In the genomic region with DNA sequence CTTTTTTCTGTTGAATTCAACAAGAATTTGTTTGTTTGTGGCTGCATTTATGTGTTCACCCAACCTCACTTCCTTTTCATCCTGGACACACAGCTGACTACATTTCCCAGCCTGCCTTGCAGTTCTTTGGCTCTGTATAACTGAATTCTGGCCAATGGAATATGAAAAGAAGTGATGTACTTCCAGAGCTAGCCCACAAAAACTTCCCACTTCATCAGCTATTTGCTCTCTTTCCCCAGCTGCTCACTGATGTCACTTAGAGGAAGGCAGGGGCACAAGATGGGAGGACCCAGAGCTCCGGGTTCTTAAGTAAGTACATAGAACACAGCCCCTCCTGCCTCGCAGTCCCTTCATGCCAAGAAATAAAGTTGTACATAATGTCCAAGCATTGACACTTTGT, we compare ENCODE assay signal across 10 cellular contexts.
DNase-seq lines count a peak whose midpoint lies in the region; ATAC-seq and TF ChIP-seq lines count a peak whose summit lies in the region.
"Had no signal": no experiment of that assay in that cellular context is flagged by ENCODE, and none has a peak within 500 bp of the region (broad histone marks: within the 10 kb centered on the region; RNA-seq: fewer than 3 reads in every experiment).

No MANE protein-coding gene starts in this region.

- H2BK120ac ChIP-seq in neuronal stem cell (ENCODE audit: low read depth, low read length): no peak overlapping the region

- TF ChIP-seq CTCF in AG09309 (IDR thresholded peaks at IDR 0.05; ENCODE audit: control insufficient read depth, insufficient read depth, low read depth, low read length, missing control alignments): no peak
- TF ChIP-seq CTCF in PC-3 (conservative IDR thresholded peaks at IDR 0.05; ENCODE audit: low read depth, low read length): no peak

- CTCF ChIA-PET in PC-3 (lab: Charles Lee): no interaction called here
- CTCF ChIA-PET in activated CD4-positive, alpha-beta memory T cell treated with anti-CD3 and anti-CD28 coated beads, Interleukin-2, amount 10 ng/mL, durations not matched to agents 7 days and 5 days (lab: Charles Lee): no interaction called here

- H3K4me3 ChIP-seq in AG09309 (ENCODE audit: control insufficient read depth, low read depth, low read length) (peak overlapping the region; percentile 34), PC-3 (ENCODE audit: low read length) (no peak overlapping the region), esophagus (ENCODE audit: low read depth in 1 of 2, low read length in 2 of 2) (no peak overlapping the region), neuronal stem cell (ENCODE audit: low read length in 2 of 2) (no peak overlapping the region)
- H3K4me3 ChIP-seq: cardiac muscle cell had no signal

- H3K4me3 Mint-ChIP-seq in activated CD4-positive, alpha-beta memory T cell treated with anti-CD3 and anti-CD28 coated beads, Interleukin-2, amount 10 ng/mL, durations not matched to agents 7 days and 5 days: no peak overlapping the region

- no peaks in the 10 kb centered on the region for H3K9me2 ChIP-seq in PC-3 (replicated peaks; ENCODE audit: low read length)

- no peaks in the 10 kb centered on the region for H3K27me3 Mint-ChIP-seq in activated CD4-positive, alpha-beta memory T cell treated with anti-CD3 and anti-CD28 coated beads, Interleukin-2, amount 10 ng/mL, durations not matched to agents 7 days and 5 days

- H3F3A ChIP-seq in PC-3 (ENCODE audit: low read length, unreplicated experiment): no peaks in the 10 kb centered on the region

- H3K9me3 Mint-ChIP-seq in activated CD4-positive, alpha-beta memory T cell treated with anti-CD3 and anti-CD28 coated beads, Interleukin-2, amount 10 ng/mL, durations not matched to agents 7 days and 5 days: no peaks in the 10 kb centered on the region

- H3K79me1 ChIP-seq in neuronal stem cell (ENCODE audit: low read depth, low read length): no peaks in the 10 kb centered on the region

- no peak overlapping the region for H3K18ac ChIP-seq in neuronal stem cell (ENCODE audit: low read length)

- no peaks in the 10 kb centered on the region for H3K9me3 ChIP-seq in PC-3 (ENCODE audit: low read length)
- H3K9me3 ChIP-seq in esophagus (ENCODE audit: control insufficient read depth in 2 of 2, insufficient read depth in 1 of 2, low read depth in 1 of 2, low read length in 1 of 2): no peaks in the 10 kb centered on the region
- no peaks in the 10 kb centered on the region for H3K9me3 ChIP-seq in neuronal stem cell (replicated peaks in 1 of 2; ENCODE audit: control insufficient read depth in 2 of 2, insufficient read depth in 1 of 2, low read depth in 1 of 2, low read length in 2 of 2)

- 51 to 57% methylated on average over 2 of the region's 2 CpGs for WGBS in esophagus, 2 donors
- no CpG with 5 or more reads among the region's 2 CpGs for WGBS in neuronal stem cell (ENCODE audit: extremely low coverage in 2 of 2, insufficient read length in 2 of 2, insufficient replicate concordance in 1 of 2), 2 donors

- H3K4ac ChIP-seq in neuronal stem cell (ENCODE audit: low read length): no peak overlapping the region

- H2AFZ ChIP-seq in PC-3 (ENCODE audit: low read length) (peak overlapping the region; percentile 51), neuronal stem cell (ENCODE audit: low read length) (peak overlapping the region; percentile 36)

- H3K4me1 ChIP-seq in PC-3 (ENCODE audit: insufficient read depth, low read length) (peaks cover 12% of the 10 kb centered on the region), esophagus (ENCODE audit: control insufficient read depth in 2 of 2, insufficient read depth in 2 of 2, low read length in 1 of 2) (peaks cover 3 to 14% of the 10 kb centered on the region in 2 donors), neuronal stem cell (ENCODE audit: control insufficient read depth in 2 of 2, insufficient read depth in 1 of 2, low read depth in 1 of 2, low read length in 2 of 2) (peaks cover 10 to 15% of the 10 kb centered on the region in 2 donors)

- no peak overlapping the region for H3K23ac ChIP-seq in neuronal stem cell (ENCODE audit: low read depth, low read length, poor library complexity)

- H3K27ac Mint-ChIP-seq in activated CD4-positive, alpha-beta memory T cell treated with anti-CD3 and anti-CD28 coated beads, Interleukin-2, amount 10 ng/mL, durations not matched to agents 7 days and 5 days: no peak overlapping the region

- H2BK12ac ChIP-seq in neuronal stem cell (ENCODE audit: low read length): no peak overlapping the region

- POLR2A ChIA-PET in PC-3 (lab: Charles Lee; ENCODE audit: unreplicated experiment): no interaction called here
- POLR2A ChIA-PET in activated CD4-positive, alpha-beta memory T cell treated with anti-CD3 and anti-CD28 coated beads, Interleukin-2, amount 10 ng/mL, durations not matched to agents 7 days and 5 days (lab: Charles Lee): interaction anchor here (2.0 kb wide), 1 partner anchor 119 kb away, joined by 7 read pairs; no protein-coding TSS in a partner anchor

- H4K91ac ChIP-seq in neuronal stem cell (ENCODE audit: low read depth, low read length, poor library complexity): no peak overlapping the region

- H3K36me3 ChIP-seq in PC-3 (ENCODE audit: low read depth, low read length) (no peaks in the 10 kb centered on the region), esophagus (ENCODE audit: control insufficient read depth in 2 of 2, insufficient read depth in 2 of 2, low read length in 1 of 2) (no peaks in the 10 kb centered on the region), neuronal stem cell (replicated peaks in 1 of 2; ENCODE audit: control insufficient read depth in 2 of 2, insufficient read depth in 2 of 2, low read length in 2 of 2) (no peaks in the 10 kb centered on the region)
- H3K36me3 ChIP-seq: cardiac muscle cell had no signal

- H2BK5ac ChIP-seq in neuronal stem cell (ENCODE audit: low read length): no peak overlapping the region

- peaks cover 35% of the 10 kb centered on the region for H3K4me1 Mint-ChIP-seq in activated CD4-positive, alpha-beta memory T cell treated with anti-CD3 and anti-CD28 coated beads, Interleukin-2, amount 10 ng/mL, durations not matched to agents 7 days and 5 days

- ATAC-seq in PC-3: peak; percentile 55
- no peak for ATAC-seq in HG03095 (IDR thresholded peaks at IDR 0.05; ENCODE audit: unreplicated experiment)
- ATAC-seq in HG03175 (IDR thresholded peaks at IDR 0.05; ENCODE audit: unreplicated experiment): no peak

- H3K4me2 ChIP-seq in PC-3 (ENCODE audit: low read length) (0 out of 2 replicates have a peak overlapping the region, but pooled peaks have one; percentile 51), neuronal stem cell (ENCODE audit: insufficient read depth, low read length, poor library complexity, severe bottlenecking) (no peak overlapping the region)

- intact Hi-C loops in PC-3 (cut with micrococcal nuclease): no loop called here

- H2BK15ac ChIP-seq in neuronal stem cell (ENCODE audit: low read length): no peak overlapping the region

- H3K79me2 ChIP-seq in PC-3 (ENCODE audit: low read length): no peaks in the 10 kb centered on the region

- H3K27me3 ChIP-seq in PC-3 (ENCODE audit: low read length) (no peaks in the 10 kb centered on the region), esophagus (ENCODE audit: control insufficient read depth in 1 of 2, insufficient read depth in 2 of 2, low read length in 2 of 2) (no peaks in the 10 kb centered on the region), neuronal stem cell (ENCODE audit: control insufficient read depth in 3 of 3, insufficient read depth in 3 of 3, low read depth in 1 of 3, low read length in 3 of 3) (no peaks in the 10 kb centered on the region)

- H4K20me1 ChIP-seq in PC-3 (ENCODE audit: low read length): no peaks in the 10 kb centered on the region

- DNase-seq in AG09309 (ENCODE audit: low read depth) (peak; percentile 85), PC-3 (peak; percentile 46), neuronal stem cell (ENCODE audit: low spot score) (no peak), NCI-H82 (lab: John Stamatoyannopoulos, UW) (no peak)
- DNase-seq in activated CD4-positive, alpha-beta memory T cell treated with anti-CD3 and anti-CD28 coated beads, Interleukin-2, amount 10 ng/mL, durations not matched to agents 7 days and 5 days: no peak
- DNase-seq: NCI-H1105 treated with DMSO at 0.1 percent for 48 hours had no signal

- H3K36me3 Mint-ChIP-seq in activated CD4-positive, alpha-beta memory T cell treated with anti-CD3 and anti-CD28 coated beads, Interleukin-2, amount 10 ng/mL, durations not matched to agents 7 days and 5 days (ENCODE audit: low read depth): peaks cover 3% of the 10 kb centered on the region

- H3K27ac ChIP-seq in PC-3 (ENCODE audit: low read length) (no peak overlapping the region), esophagus (ENCODE audit: low read depth in 2 of 2, low read length in 1 of 2) (peak overlapping the region; percentile 35 to 36), neuronal stem cell (replicated peaks; ENCODE audit: low read length) (no peak overlapping the region)
- H3K27ac ChIP-seq: cardiac muscle cell had no signal

- H3K9ac ChIP-seq in PC-3 (ENCODE audit: low read length) (no peak overlapping the region), neuronal stem cell (ENCODE audit: low read depth, low read length, poor library complexity) (no peak overlapping the region)

- BruUV-seq in PC-3 (replicated peaks; lab: Mats Ljungman, UMichigan): no TSS peak

- no peak overlapping the region for H2AK5ac ChIP-seq in neuronal stem cell (ENCODE audit: low read depth, low read length)

- H3K14ac ChIP-seq in neuronal stem cell (ENCODE audit: low read length): no peak overlapping the region

- H4K8ac ChIP-seq in neuronal stem cell (ENCODE audit: low read depth, low read length): no peak overlapping the region

Comparison
In these comparisons a context has a peak if more than half of its experiments do, and no peak if none do; other contexts are left out.
1. DNase-seq: peak in AG09309 (single experiment) and PC-3 (single experiment); none in neuronal stem cell (single experiment), activated CD4-positive, alpha-beta memory T cell treated with anti-CD3 and anti-CD28 coated beads, Interleukin-2, amount 10 ng/mL, durations not matched to agents 7 days and 5 days (single experiment) and NCI-H82 (single experiment).
2. H3K27ac ChIP-seq: peak in esophagus (2 of 2); none in PC-3 (single experiment) and neuronal stem cell (single experiment).